ENCODE assay signal across 13 cellular contexts in genomic region chrX:77431227-77431626, GRCh38. TPM values are rescaled to one million over a fixed set of nuclear protein-coding genes. Genes with fewer than 3 reads are reported as not detected.
A peak's percentile ranks its signal among the peaks of the same experiment; 100 is the strongest.
DNase-seq lines count a peak whose midpoint lies in the region; ATAC-seq and TF ChIP-seq lines count a peak whose summit lies in the region.
"Had no signal": no experiment of that assay in that cellular context is flagged by ENCODE, and none has a peak within 500 bp of the region (broad histone marks: within the 10 kb centered on the region; RNA-seq: fewer than 3 reads in every experiment).

No MANE protein-coding gene starts in this region.

- H3K27me3 ChIP-seq in adipocyte (replicated peaks; ENCODE audit: control insufficient read depth, insufficient read depth, low read length) = peaks cover 3% of the 10 kb centered on the region
- H3K27me3 ChIP-seq in lower lobe of right lung (ENCODE audit: low read depth) = no peaks in the 10 kb centered on the region
- H3K27me3 ChIP-seq in CD8-positive, alpha-beta T cell (ENCODE audit: insufficient read depth, low read length) = no peaks in the 10 kb centered on the region
- H3K27me3 ChIP-seq in PC-3 (ENCODE audit: low read length) = no peaks in the 10 kb centered on the region
- H3K27me3 ChIP-seq: SJSA1 had no signal

- H3F3A ChIP-seq in PC-3 (ENCODE audit: low read length, unreplicated experiment) = peaks cover 4% of the 10 kb centered on the region

- POLR2A ChIA-PET in CD8-positive, alpha-beta T cell (lab: Charles Lee) = no interaction called here
- POLR2A ChIA-PET in PC-3 (lab: Charles Lee; ENCODE audit: unreplicated experiment) = no interaction called here

- H3K9ac ChIP-seq in adipocyte (ENCODE audit: low read length) (no peak overlapping the region), PC-3 (ENCODE audit: low read length) (no peak overlapping the region)

- TF ChIP-seq CTCF in lower lobe of right lung (IDR thresholded peaks at IDR 0.05) = no peak
- no peak for TF ChIP-seq CTCF in CD8-positive, alpha-beta T cell (IDR thresholded peaks at IDR 0.05)
- TF ChIP-seq CTCF in PC-3 (conservative IDR thresholded peaks at IDR 0.05; ENCODE audit: low read depth, low read length) = no peak

- H3K4me1 ChIP-seq in adipocyte (ENCODE audit: control insufficient read depth, insufficient read depth, low read length) (peaks cover 17% of the 10 kb centered on the region), lower lobe of right lung (no peaks in the 10 kb centered on the region), PC-3 (ENCODE audit: insufficient read depth, low read length) (peaks cover 42% of the 10 kb centered on the region)
- H3K4me1 ChIP-seq in CD8-positive, alpha-beta T cell (ENCODE audit: insufficient read depth, low read length) = no peaks in the 10 kb centered on the region
- H3K4me1 ChIP-seq: Caco-2, SJSA1 had no signal

- DNase-seq in ELF-1 (ENCODE audit: low read depth, low spot score) (peak; percentile 88), M059J (ENCODE audit: low read depth) (peak; percentile 69), adipocyte (ENCODE audit: low read depth) (peak; percentile 46), lower lobe of right lung (no peak), PC-3 (no peak), retina (no peak)
- DNase-seq in CD8-positive, alpha-beta T cell = no peak
- no peak for DNase-seq in activated T-helper 1 cell treated with anti-CD3 and anti-CD28 coated beads, Interleukin-12 subunit alpha, Interleukin-12 subunit beta, Interleukin-2, Interleukin-4 antibody, amounts not matched to agents 30 ng/mL and 10 ng/mL and 1 ng/mL, durations not matched to agents 14 hours and 24 hours and 36 hours (ENCODE audit: low spot score)
- DNase-seq: amniotic stem cell, Caco-2, NCI-H1417 had no signal

- no peaks in the 10 kb centered on the region for H3K9me2 ChIP-seq in PC-3 (replicated peaks; ENCODE audit: low read length)

- H3K4me3 Mint-ChIP-seq in CD8-positive, alpha-beta T cell = no peak overlapping the region
- no peak overlapping the region for H3K4me3 Mint-ChIP-seq in activated T-helper 1 cell treated with anti-CD3 and anti-CD28 coated beads, Interleukin-12 subunit alpha, Interleukin-12 subunit beta, Interleukin-2, Interleukin-4 antibody, amounts not matched to agents 30 ng/mL and 10 ng/mL and 1 ng/mL, durations not matched to agents 14 hours and 24 hours and 36 hours

- H3K4me3 ChIP-seq in adipocyte (ENCODE audit: low read length) = no peak overlapping the region
- H3K4me3 ChIP-seq in lower lobe of right lung = no peak overlapping the region
- H3K4me3 ChIP-seq in CD8-positive, alpha-beta T cell (ENCODE audit: low read depth, low read length) = no peak overlapping the region
- H3K4me3 ChIP-seq in PC-3 (ENCODE audit: low read length) = no peak overlapping the region
- H3K4me3 ChIP-seq: SJSA1 had no signal

- H2AFZ ChIP-seq in PC-3 (ENCODE audit: low read length) = no peak overlapping the region

- BruUV-seq in PC-3 (replicated peaks; lab: Mats Ljungman, UMichigan) = no TSS peak

- H3K27ac ChIP-seq in lower lobe of right lung = no peak overlapping the region
- no peak overlapping the region for H3K27ac ChIP-seq in CD8-positive, alpha-beta T cell (ENCODE audit: low read depth, low read length)
- H3K27ac ChIP-seq in PC-3 (ENCODE audit: low read length) = no peak overlapping the region
- H3K27ac ChIP-seq: SJSA1 had no signal

- no peak overlapping the region for H3K4me2 ChIP-seq in PC-3 (ENCODE audit: low read length)

- H3K9me3 ChIP-seq in adipocyte (ENCODE audit: control insufficient read depth, low read length) = no peaks in the 10 kb centered on the region
- no peaks in the 10 kb centered on the region for H3K9me3 ChIP-seq in lower lobe of right lung
- no peaks in the 10 kb centered on the region for H3K9me3 ChIP-seq in CD8-positive, alpha-beta T cell (ENCODE audit: low read length)
- no peaks in the 10 kb centered on the region for H3K9me3 ChIP-seq in PC-3 (ENCODE audit: low read length)
- H3K9me3 ChIP-seq: Caco-2, SJSA1 had no signal

- no peaks in the 10 kb centered on the region for H3K4me1 Mint-ChIP-seq in CD8-positive, alpha-beta T cell (ENCODE audit: low read depth)
- H3K4me1 Mint-ChIP-seq in activated T-helper 1 cell treated with anti-CD3 and anti-CD28 coated beads, Interleukin-12 subunit alpha, Interleukin-12 subunit beta, Interleukin-2, Interleukin-4 antibody, amounts not matched to agents 30 ng/mL and 10 ng/mL and 1 ng/mL, durations not matched to agents 14 hours and 24 hours and 36 hours (ENCODE audit: low read depth) = no peaks in the 10 kb centered on the region

- no peaks in the 10 kb centered on the region for H3K9me3 Mint-ChIP-seq in CD8-positive, alpha-beta T cell
- no peaks in the 10 kb centered on the region for H3K9me3 Mint-ChIP-seq in activated T-helper 1 cell treated with anti-CD3 and anti-CD28 coated beads, Interleukin-12 subunit alpha, Interleukin-12 subunit beta, Interleukin-2, Interleukin-4 antibody, amounts not matched to agents 30 ng/mL and 10 ng/mL and 1 ng/mL, durations not matched to agents 14 hours and 24 hours and 36 hours

- H3K36me3 Mint-ChIP-seq in CD8-positive, alpha-beta T cell = no peaks in the 10 kb centered on the region
- H3K36me3 Mint-ChIP-seq in activated T-helper 1 cell treated with anti-CD3 and anti-CD28 coated beads, Interleukin-12 subunit alpha, Interleukin-12 subunit beta, Interleukin-2, Interleukin-4 antibody, amounts not matched to agents 30 ng/mL and 10 ng/mL and 1 ng/mL, durations not matched to agents 14 hours and 24 hours and 36 hours (ENCODE audit: low read depth) = no peaks in the 10 kb centered on the region

- H3K27ac Mint-ChIP-seq in CD8-positive, alpha-beta T cell = no peak overlapping the region
- no peak overlapping the region for H3K27ac Mint-ChIP-seq in activated T-helper 1 cell treated with anti-CD3 and anti-CD28 coated beads, Interleukin-12 subunit alpha, Interleukin-12 subunit beta, Interleukin-2, Interleukin-4 antibody, amounts not matched to agents 30 ng/mL and 10 ng/mL and 1 ng/mL, durations not matched to agents 14 hours and 24 hours and 36 hours

- intact Hi-C loops in lower lobe of right lung (cut with DNase I) (no loop called here), PC-3 (cut with micrococcal nuclease) (no loop called here)
- intact Hi-C loops in CD8-positive, alpha-beta T cell (cut with DNase I, micrococcal nuclease) = no loop called here
- intact Hi-C loops in activated T-helper 1 cell treated with anti-CD3 and anti-CD28 coated beads, Interleukin-12 subunit alpha, Interleukin-12 subunit beta, Interleukin-2, Interleukin-4 antibody, amounts not matched to agents 30 ng/mL and 10 ng/mL and 1 ng/mL, durations not matched to agents 14 hours and 24 hours and 36 hours (cut with micrococcal nuclease) = no loop called here

- CTCF ChIA-PET in CD8-positive, alpha-beta T cell (lab: Charles Lee) = no interaction called here
- CTCF ChIA-PET in PC-3 (lab: Charles Lee) = no interaction called here

- no peaks in the 10 kb centered on the region for H3K27me3 Mint-ChIP-seq in CD8-positive, alpha-beta T cell (ENCODE audit: low read depth)
- no peaks in the 10 kb centered on the region for H3K27me3 Mint-ChIP-seq in activated T-helper 1 cell treated with anti-CD3 and anti-CD28 coated beads, Interleukin-12 subunit alpha, Interleukin-12 subunit beta, Interleukin-2, Interleukin-4 antibody, amounts not matched to agents 30 ng/mL and 10 ng/mL and 1 ng/mL, durations not matched to agents 14 hours and 24 hours and 36 hours (ENCODE audit: insufficient read depth)

- H4K20me1 ChIP-seq in PC-3 (ENCODE audit: low read length) = no peaks in the 10 kb centered on the region

- H3K79me2 ChIP-seq in PC-3 (ENCODE audit: low read length) = no peaks in the 10 kb centered on the region

- peak; percentile 43 to 51 for ATAC-seq in lower lobe of right lung
- no peak for ATAC-seq in CD8-positive, alpha-beta T cell
- no peak for ATAC-seq in PC-3
- ATAC-seq: left lobe of liver had no signal

- H3K36me3 ChIP-seq in adipocyte (ENCODE audit: control insufficient read depth, insufficient read depth, low read length, severe bottlenecking) = no peaks in the 10 kb centered on the region
- H3K36me3 ChIP-seq in lower lobe of right lung = no peaks in the 10 kb centered on the region
- no peaks in the 10 kb centered on the region for H3K36me3 ChIP-seq in CD8-positive, alpha-beta T cell (ENCODE audit: insufficient read depth, low read length)
- H3K36me3 ChIP-seq in PC-3 (ENCODE audit: low read depth, low read length) = no peaks in the 10 kb centered on the region
- H3K36me3 ChIP-seq: SJSA1 had no signal

RNA-seq across cellular contexts. Expression of gene FGF16, which starts 16.0 kb away (rescaled TPM):
- total RNA-seq in M059J (2014; rRNA removed; shearing (Covaris generic)) = not detected in 2 replicates
- not detected for total RNA-seq in lower lobe of right lung
- total RNA-seq in CD8-positive, alpha-beta T cell = not detected
- not detected in 2 replicates for total RNA-seq in PC-3 (2014; rRNA removed)
- not detected in 2 replicates for total RNA-seq in activated T-helper 1 cell treated with anti-CD3 and anti-CD28 coated beads, Interleukin-12 subunit alpha, Interleukin-12 subunit beta, Interleukin-2, Interleukin-4 antibody, amounts not matched to agents 30 ng/mL and 10 ng/mL and 1 ng/mL, durations not matched to agents 14 hours and 24 hours and 36 hours
- total RNA-seq: Caco-2, left lobe of liver, SJSA1 had no signal

Comparison
In these comparisons a context has a peak if more than half of its experiments do, and no peak if none do; other contexts are left out.
1. DNase-seq: peak in ELF-1 (single experiment), M059J (single experiment) and adipocyte (single experiment); none in lower lobe of right lung (single experiment), CD8-positive, alpha-beta T cell (0 of 7), PC-3 (single experiment), retina (single experiment) and activated T-helper 1 cell treated with anti-CD3 and anti-CD28 coated beads, Interleukin-12 subunit alpha, Interleukin-12 subunit beta, Interleukin-2, Interleukin-4 antibody, amounts not matched to agents 30 ng/mL and 10 ng/mL and 1 ng/mL, durations not matched to agents 14 hours and 24 hours and 36 hours (single experiment).
2. ATAC-seq: peak in lower lobe of right lung (2 of 2); none in CD8-positive, alpha-beta T cell (single experiment) and PC-3 (single experiment).